ENCODE assay signal across 14 cellular contexts in genomic region chr3:17765819-17766472, GRCh38. TPM values are rescaled to one million over a fixed set of nuclear protein-coding genes. Genes with fewer than 3 reads are reported as not detected.
DNase-seq lines count a peak whose midpoint lies in the region; ATAC-seq and TF ChIP-seq lines count a peak whose summit lies in the region.
"Had no signal": no experiment of that assay in that cellular context is flagged by ENCODE, and none has a peak within 500 bp of the region (broad histone marks: within the 10 kb centered on the region; RNA-seq: fewer than 3 reads in every experiment).

No MANE protein-coding gene starts in this region.

- H3K4me2 ChIP-seq in hepatocyte, result no peak overlapping the region

- in situ Hi-C loops in GM13976 (cut with MboI; ENCODE audit: low sequenced_read_pairs, unreplicated experiment), result no loop called here

- no peaks in the 10 kb centered on the region for H3K9me3 ChIP-seq in hepatocyte (ENCODE audit: low read depth)
- H3K9me3 ChIP-seq: HAP-1 had no signal

- 92% methylated on average over 9 of the region's 9 CpGs for WGBS in hepatocyte (ENCODE audit: low lambda C conversion rate, missing lambda C conversion rate)

- no peaks in the 10 kb centered on the region for H3K79me2 ChIP-seq in hepatocyte

- no peaks in the 10 kb centered on the region for H3K9me2 ChIP-seq in hepatocyte (replicated peaks; ENCODE audit: insufficient read depth)

- DNase-seq in GM13976 (ENCODE audit: low spot score) (peak; percentile 49), GM19238 (ENCODE audit: insufficient read length, low spot score) (no peak), hepatocyte (ENCODE audit: low spot score) (no peak), amygdala (lab: John Stamatoyannopoulos, UW) (no peak), NCI-H2107 treated with DMSO at 0.1 percent for 48 hours (lab: John Stamatoyannopoulos, UW; ENCODE audit: unreplicated experiment) (no peak)
- DNase-seq: immature natural killer cell, NCI-H524 treated with DMSO at 0.1 percent for 48 hours, Right ventricle myocardium superior had no signal

- H3K4me3 ChIP-seq in hepatocyte, result no peak overlapping the region
- H3K4me3 ChIP-seq: HAP-1, skin epidermis had no signal

- H4K20me1 ChIP-seq in hepatocyte (ENCODE audit: insufficient read depth, poor library complexity, severe bottlenecking), result no peaks in the 10 kb centered on the region

- H3K27ac ChIP-seq in hepatocyte, result no peak overlapping the region
- H3K27ac ChIP-seq: skin epidermis had no signal

- no peak overlapping the region for H2AFZ ChIP-seq in hepatocyte

- TF ChIP-seq CTCF in GM13976 (IDR thresholded peaks at IDR 0.05; ENCODE audit: borderline replicate concordance, control extremely low read depth, extremely low read depth, insufficient read depth, missing control alignments) (no peak), hepatocyte (IDR thresholded peaks at IDR 0.05; ENCODE audit: poor library complexity) (no peak)

- H3K27me3 ChIP-seq in hepatocyte, result no peaks in the 10 kb centered on the region

- H3K4me1 ChIP-seq in hepatocyte (ENCODE audit: insufficient read depth), result no peaks in the 10 kb centered on the region

- no peaks in the 10 kb centered on the region for H3K36me3 ChIP-seq in hepatocyte (replicated peaks; ENCODE audit: insufficient read depth, low read depth)
- H3K36me3 ChIP-seq: HAP-1 had no signal

- ATAC-seq in GM19467 (IDR thresholded peaks at IDR 0.05; ENCODE audit: unreplicated experiment) (peak; percentile 78), HG02884 (IDR thresholded peaks at IDR 0.05; ENCODE audit: unreplicated experiment) (peak; percentile 74), HG03571 (IDR thresholded peaks at IDR 0.05; ENCODE audit: unreplicated experiment) (peak; percentile 77)
- ATAC-seq: activated CD4-positive, CD25-positive, alpha-beta regulatory T cell treated with anti-CD3 and anti-CD28 coated beads, Interleukin-2, amount 50 U/mL, for 24 hours had no signal

RNA-seq across cellular contexts. Expression of gene TBC1D5, which starts 23.5 kb away (rescaled TPM):
- total RNA-seq in hepatocyte, result 64.2 and 68.3 TPM in 2 replicates
- 12.9 and 17.0 TPM in 2 replicates for polyA plus RNA-seq in hepatocyte
